Comparison of ENCODE assay signal across 17 cellular contexts in genomic region chr6:134323698-134324097, GRCh38.
"Had no signal": no experiment of that assay in that cellular context is flagged by ENCODE, and none has a peak within 500 bp of the region (broad histone marks: within the 10 kb centered on the region; RNA-seq: fewer than 3 reads in every experiment).

No MANE protein-coding gene starts in this region.

- H3K4me3 ChIP-seq: coronary artery, heart right ventricle, right atrium auricular region, sigmoid colon, skin epidermis, thoracic aorta had no signal

- H3K4me1 ChIP-seq: right atrium auricular region, sigmoid colon had no signal

- DNase-seq: effector CD8-positive, alpha-beta T cell; foreskin melanocyte; heart right ventricle; kidney glomerular epithelial cell; mammary epithelial cell; naive thymus-derived CD4-positive, alpha-beta T cell; nephron progenitor cell; posterior cingulate gyrus; sigmoid colon; stimulated activated naive B cell treated with anti-CD40 and anti-IgM and Interleukin-4, amounts not matched to agents 10 μg/mL and 1 μg/mL and 100 μg/mL, for 72 hours; stimulated activated naive CD8-positive, alpha-beta T cell treated with anti-CD3 and anti-CD28 coated beads, Interleukin-15, amount 100 ng/mL, for 72 hours had no signal

- H3K27ac Mint-ChIP-seq: naive thymus-derived CD4-positive, alpha-beta T cell; nephron progenitor cell; stimulated activated naive B cell treated with anti-CD40 and anti-IgM and Interleukin-4, amounts not matched to agents 10 μg/mL and 1 μg/mL and 100 μg/mL, for 72 hours; stimulated activated naive CD8-positive, alpha-beta T cell treated with anti-CD3 and anti-CD28 coated beads, Interleukin-15, amount 100 ng/mL, for 72 hours; type B pancreatic cell had no signal

- H3K27me3 Mint-ChIP-seq: stimulated activated naive CD8-positive, alpha-beta T cell treated with anti-CD3 and anti-CD28 coated beads, Interleukin-15, amount 100 ng/mL, for 72 hours had no signal

- H3K4me3 Mint-ChIP-seq: naive thymus-derived CD4-positive, alpha-beta T cell; nephron progenitor cell; stimulated activated naive B cell treated with anti-CD40 and anti-IgM and Interleukin-4, amounts not matched to agents 10 μg/mL and 1 μg/mL and 100 μg/mL, for 72 hours; stimulated activated naive CD8-positive, alpha-beta T cell treated with anti-CD3 and anti-CD28 coated beads, Interleukin-15, amount 100 ng/mL, for 72 hours; type B pancreatic cell had no signal

- H3K36me3 ChIP-seq: heart right ventricle, neutrophil, right atrium auricular region, sigmoid colon, thoracic aorta had no signal

- H3K36me3 Mint-ChIP-seq: type B pancreatic cell had no signal

- H3K27me3 ChIP-seq: right atrium auricular region had no signal

- H3K4me1 Mint-ChIP-seq: nephron progenitor cell; stimulated activated naive B cell treated with anti-CD40 and anti-IgM and Interleukin-4, amounts not matched to agents 10 μg/mL and 1 μg/mL and 100 μg/mL, for 72 hours had no signal

- H3K9me3 Mint-ChIP-seq: type B pancreatic cell had no signal

- H3K27ac ChIP-seq: coronary artery, heart right ventricle, neutrophil, right atrium auricular region, sigmoid colon, skin epidermis, thoracic aorta had no signal
